In genomic region chr17:40321502-40322416, GRCh38 we compare ENCODE assay signal across 8 cellular contexts. TPM values are rescaled to one million over a fixed set of nuclear protein-coding genes. Genes with fewer than 3 reads are reported as not detected.
DNase-seq lines count a peak whose midpoint lies in the region; ATAC-seq, FAIRE-seq and TF ChIP-seq lines count a peak whose summit lies in the region.

No MANE protein-coding gene starts in this region.

- peak overlapping the region in 1 of 4 donors; percentile 59 for H3K4me3 ChIP-seq in adrenal gland
- H3K4me3 ChIP-seq in HepG2 (replicated peaks in 1 of 3; ENCODE audit: insufficient read depth in 1 of 3, low read depth in 2 of 3, low read length in 3 of 3) = peak overlapping the region in 1 of 3 experiments; percentile 32; a peak in 1 of 6 replicates
- peak overlapping the region in 3 of 4 donors; percentile 33 to 99 (median 51) for H3K4me3 ChIP-seq in tibial nerve

- no peak for DNase-seq in activated CD4-positive, alpha-beta T cell treated with anti-CD3 and anti-CD28 coated beads, Interleukin-2, amount 10 ng/mL, durations not matched to agents 7 days and 5 days
- no peak for DNase-seq in activated CD4-positive, alpha-beta T cell treated with anti-CD3 and anti-CD28 coated beads for 4 hours
- DNase-seq in adrenal gland (peak in 5 of 7 donors; percentile 49 to 72 (median 67)), HepG2 (ENCODE audit: low spot score) (no peak), tibial nerve (ENCODE audit: low spot score in 2 of 2) (peak in 1 of 2 donors; percentile 10), RKO (ENCODE audit: low spot score) (no peak)
- DNase-seq in stimulated activated CD4-positive, alpha-beta T cell treated with anti-CD3 and anti-CD28 coated beads, Interleukin-12 subunit alpha, Interleukin-12 subunit beta, amount 100 ng/mL, for 4 hours = no peak

- no peaks in the 10 kb centered on the region for H3K9me3 Mint-ChIP-seq in activated CD4-positive, alpha-beta T cell treated with anti-CD3 and anti-CD28 coated beads, Interleukin-2, amount 10 ng/mL, durations not matched to agents 7 days and 5 days

- POLR2A ChIA-PET in activated CD4-positive, alpha-beta T cell treated with anti-CD3 and anti-CD28 coated beads, Interleukin-2, amount 10 ng/mL, durations not matched to agents 7 days and 5 days (lab: Charles Lee) = interaction anchor here (0.7 kb wide), 1 partner anchor 240 kb away, joined by 3 read pairs; no protein-coding TSS in a partner anchor
- POLR2A ChIA-PET in HepG2 (lab: Yijun Ruan, JAX) = interaction anchor here (0.8 to 1.1 kb wide), 3 partner anchors 11 to 19 kb away, joined by 3 to 4 read pairs (median 4); no protein-coding TSS in a partner anchor

- ATAC-seq in HepG2 (no peak), GM18909 (IDR thresholded peaks at IDR 0.05; ENCODE audit: poor library complexity, unreplicated experiment) (no peak)

- H2AFZ ChIP-seq in HepG2 (ENCODE audit: low read length) = no peak overlapping the region

- peak overlapping the region; percentile 96 for H3K27ac Mint-ChIP-seq in activated CD4-positive, alpha-beta T cell treated with anti-CD3 and anti-CD28 coated beads, Interleukin-2, amount 10 ng/mL, durations not matched to agents 7 days and 5 days

- H3K9ac ChIP-seq in HepG2 (ENCODE audit: insufficient read depth, low read depth, low read length) = peak overlapping the region; percentile 28; the same call in 1 of the 2 replicates

- CTCF ChIA-PET in activated CD4-positive, alpha-beta T cell treated with anti-CD3 and anti-CD28 coated beads, Interleukin-2, amount 10 ng/mL, durations not matched to agents 7 days and 5 days (lab: Charles Lee) = interaction anchor here (1.0 to 7.9 kb wide), 8 partner anchors 9 to 238 kb away, joined by 3 to 47 read pairs (median 4); no protein-coding TSS in a partner anchor
- CTCF ChIA-PET in HepG2 (lab: Yijun Ruan, JAX; ENCODE audit: low intra/inter-chr PET ratio, low total read pairs) = no interaction called here

- H3K36me3 ChIP-seq in adrenal gland (replicated peaks in 1 of 2) (no peaks in the 10 kb centered on the region), HepG2 (replicated peaks in 1 of 2; ENCODE audit: control insufficient read depth in 1 of 2, insufficient read depth in 2 of 2, low read length in 2 of 2) (no peaks in the 10 kb centered on the region), tibial nerve (no peaks in the 10 kb centered on the region)

- TF ChIP-seq POLR2A in adrenal gland (IDR thresholded peaks at IDR 0.05) (no peak), HepG2 (IDR thresholded peaks at IDR 0.05; ENCODE audit: insufficient read depth in 1 of 2, low read depth in 2 of 2, low read length in 2 of 2) (no peak), tibial nerve (IDR thresholded peaks at IDR 0.05) (no peak)

- H4K20me1 ChIP-seq in HepG2 (ENCODE audit: insufficient read depth, low read length) = peaks cover 28% of the 10 kb centered on the region; the same call in 1 of the 2 replicates

- FAIRE-seq in HepG2 (lab: Jason Lieb, UNC) = no peak

- peak overlapping the region; percentile 46 for H3K4me2 ChIP-seq in HepG2 (ENCODE audit: low read depth, low read length)

- TF ChIP-seq RAD21 in HepG2 (CRISPR knock-in tag; IDR thresholded peaks at IDR 0.05) = no peak

- H3K27me3 Mint-ChIP-seq in activated CD4-positive, alpha-beta T cell treated with anti-CD3 and anti-CD28 coated beads, Interleukin-2, amount 10 ng/mL, durations not matched to agents 7 days and 5 days = no peaks in the 10 kb centered on the region

- peaks cover 68% of the 10 kb centered on the region for H3K4me1 Mint-ChIP-seq in activated CD4-positive, alpha-beta T cell treated with anti-CD3 and anti-CD28 coated beads, Interleukin-2, amount 10 ng/mL, durations not matched to agents 7 days and 5 days

- peak overlapping the region; percentile 99 for H3K4me3 Mint-ChIP-seq in activated CD4-positive, alpha-beta T cell treated with anti-CD3 and anti-CD28 coated beads, Interleukin-2, amount 10 ng/mL, durations not matched to agents 7 days and 5 days

- intact Hi-C loops in adrenal gland (cut with DNase I) (no loop called here), HepG2 (cut with micrococcal nuclease; ENCODE audit: unreplicated experiment) (no loop called here)

- 10 to 22% (median 19%) methylated on average over 9 to 11 of the region's 11 CpGs for WGBS in adrenal gland, 4 donors
- 92% methylated on average over 10 of the region's 11 CpGs for WGBS in HepG2 (ENCODE audit: low lambda C conversion rate)
- 36 to 37% methylated on average over 11 of the region's 11 CpGs for WGBS in tibial nerve, 2 donors

- BruUV-seq in HepG2 (replicated peaks; lab: Mats Ljungman, UMichigan) = no TSS peak

- H3K27ac ChIP-seq in adrenal gland (peak overlapping the region; percentile 42 to 96 (median 71)), HepG2 (ENCODE audit: extremely low read length, insufficient read depth, low read length) (no peak overlapping the region), tibial nerve (peak overlapping the region; percentile 55 to 99 (median 90))

- peaks cover 34% of the 10 kb centered on the region for H3K79me2 ChIP-seq in HepG2 (ENCODE audit: insufficient read depth, low read length)

- TF ChIP-seq EP300 in HepG2 (IDR thresholded peaks at IDR 0.05; ENCODE audit: low read depth in 2 of 2, low read length in 2 of 2) (no peak), HepG2 (CRISPR knock-in tag; IDR thresholded peaks at IDR 0.05; ENCODE audit: borderline replicate concordance) (no peak), tibial nerve (IDR thresholded peaks at IDR 0.05) (no peak)

- no peak for TF ChIP-seq CTCF in adrenal gland (IDR thresholded peaks at IDR 0.05)
- no peak for TF ChIP-seq CTCF in HepG2 (CRISPR knock-in tag; IDR thresholded peaks at IDR 0.05)
- no peak for TF ChIP-seq CTCF in tibial nerve (IDR thresholded peaks at IDR 0.05)

- no peaks in the 10 kb centered on the region for H3K27me3 ChIP-seq in adrenal gland
- H3K27me3 ChIP-seq in HepG2 (ENCODE audit: control insufficient read depth in 1 of 2, insufficient read depth in 2 of 2, low read length in 2 of 2) = no peaks in the 10 kb centered on the region; a peak in 1 of 5 replicates
- H3K27me3 ChIP-seq in tibial nerve = no peaks in the 10 kb centered on the region

- in situ Hi-C loops in HepG2 (cut with HindIII; ENCODE audit: extremely low pct_ligation_motif_present, low pct_unique_long_range_greater_than_20kb) = no loop called here

- H3K36me3 Mint-ChIP-seq in activated CD4-positive, alpha-beta T cell treated with anti-CD3 and anti-CD28 coated beads, Interleukin-2, amount 10 ng/mL, durations not matched to agents 7 days and 5 days (ENCODE audit: low read depth) = peaks cover 36% of the 10 kb centered on the region

- H3K9me3 ChIP-seq in adrenal gland (replicated peaks in 1 of 3) = no peaks in the 10 kb centered on the region
- H3K9me3 ChIP-seq in HepG2 (ENCODE audit: low read length) = no peaks in the 10 kb centered on the region
- H3K9me3 ChIP-seq in tibial nerve = no peaks in the 10 kb centered on the region

- H3K4me1 ChIP-seq in adrenal gland (replicated peaks in 1 of 2) (peaks cover 85 to 94% of the 10 kb centered on the region in 2 donors), HepG2 (ENCODE audit: insufficient read depth, low read length) (peaks cover 87% of the 10 kb centered on the region), tibial nerve (peaks cover 0 to 94% (median 90%) of the 10 kb centered on the region in 4 donors)

RNA-seq across cellular contexts. Expression of gene RARA, which starts 12.8 kb away (rescaled TPM):
- 10 to 100 TPM; 66.6 to 66.7 TPM for total RNA-seq in activated CD4-positive, alpha-beta T cell treated with anti-CD3 and anti-CD28 coated beads, Interleukin-2, amount 10 ng/mL, durations not matched to agents 7 days and 5 days
- total RNA-seq in adrenal gland (10 to 100 TPM; 24.8 to 51.8 (median 34.4) TPM), HepG2 (2016; rRNA removed; fragmentation: Illumina TruSeq; extraction: Trizol) (8.6 and 8.9 TPM in 2 replicates), tibial nerve (10 to 100 TPM; 28.9 to 58.2 (median 46.4) TPM)
- polyA plus RNA-seq in adrenal gland (10 to 100 TPM; 12.7 to 58.2 (median 26.8) TPM), HepG2 (2011; rRNA removed) (6.0 and 6.4 TPM in 2 replicates)
- total RNA-seq in HepG2 (2016; cell fraction: cytosol; rRNA removed; fragmentation: Illumina TruSeq; extraction: Trizol; ENCODE audit: low read depth) = 3.2 and 3.7 TPM in 2 replicates
- 6.7 and 9.5 TPM in 2 replicates for total RNA-seq in HepG2 (2016; cell fraction: insoluble cytoplasmic fraction; rRNA removed; fragmentation: Illumina TruSeq; extraction: Trizol)
- total RNA-seq in HepG2 (2016; cell fraction: membrane; rRNA removed; fragmentation: Illumina TruSeq; extraction: Trizol) = 8.2 and 11.1 TPM in 2 replicates
- 6.0 and 7.0 TPM in 2 replicates for total RNA-seq in HepG2 (2016; cell fraction: nucleus; rRNA removed; fragmentation: Illumina TruSeq; extraction: Trizol)
- polyA plus RNA-seq in HepG2 (2011; cell fraction: cytosol; rRNA removed) = 2.2 and 3.8 TPM in 2 replicates
- 13.2 and 13.3 TPM in 2 replicates for polyA plus RNA-seq in HepG2 (2011; cell fraction: nucleus; rRNA removed)
- 15.4 and 16.1 TPM in 2 replicates for polyA plus RNA-seq in HepG2 (2012)
- polyA plus RNA-seq in HepG2 (2016; cell fraction: cytosol; fragmentation: Illumina TruSeq; extraction: Trizol; ENCODE audit: low read depth) = 3.8 and 5.4 TPM in 2 replicates
- polyA plus RNA-seq in HepG2 (2016; cell fraction: insoluble cytoplasmic fraction; fragmentation: Illumina TruSeq; extraction: Trizol; ENCODE audit: low read depth) = 12.7 and 17.8 TPM in 2 replicates
- 9.6 and 13.8 TPM in 2 replicates for polyA plus RNA-seq in HepG2 (2016; cell fraction: membrane; fragmentation: Illumina TruSeq; extraction: Trizol; ENCODE audit: low read depth)
- polyA plus RNA-seq in HepG2 (2016; cell fraction: nucleus; fragmentation: Illumina TruSeq; extraction: Trizol; ENCODE audit: insufficient read depth, low read depth) = 19.0 and 19.4 TPM in 2 replicates
- polyA minus RNA-seq in HepG2 (2011; rRNA and poly(A)+ RNA removed; ENCODE audit: low replicate concordance) = 6.4 and 11.7 TPM in 2 replicates
- 6.7 and 8.2 TPM in 2 replicates for polyA minus RNA-seq in HepG2 (2011; cell fraction: cytosol; rRNA and poly(A)+ RNA removed)
- polyA minus RNA-seq in HepG2 (2011; cell fraction: nucleus; rRNA and poly(A)+ RNA removed) = 5.2 and 6.7 TPM in 2 replicates

RNA-seq across cellular contexts. Expression of gene CDC6, which starts 34.1 kb away (rescaled TPM):
- total RNA-seq in activated CD4-positive, alpha-beta T cell treated with anti-CD3 and anti-CD28 coated beads, Interleukin-2, amount 10 ng/mL, durations not matched to agents 7 days and 5 days = 10 to 100 TPM; 81.1 to 98.8 TPM
- total RNA-seq in adrenal gland = 10 to 100 TPM in 1 of 8 donors, 1 to 10 TPM in 6, under 1 TPM in 1; 0.69 to 12.1 (median 2.5) TPM
- 10 to 100 TPM in 1 of 3 donors, 1 to 10 TPM in 2; 1.0 to 31.3 (median 1.0) TPM for polyA plus RNA-seq in adrenal gland
- total RNA-seq in HepG2 (2016; rRNA removed; fragmentation: Illumina TruSeq; extraction: Trizol) = 114 and 154 TPM in 2 replicates
- 24.3 and 27.3 TPM in 2 replicates for total RNA-seq in HepG2 (2016; cell fraction: cytosol; rRNA removed; fragmentation: Illumina TruSeq; extraction: Trizol; ENCODE audit: low read depth)
- 117 and 162 TPM in 2 replicates for total RNA-seq in HepG2 (2016; cell fraction: insoluble cytoplasmic fraction; rRNA removed; fragmentation: Illumina TruSeq; extraction: Trizol)
- total RNA-seq in HepG2 (2016; cell fraction: membrane; rRNA removed; fragmentation: Illumina TruSeq; extraction: Trizol) = 42.3 and 51.8 TPM in 2 replicates
- 89.2 and 89.6 TPM in 2 replicates for total RNA-seq in HepG2 (2016; cell fraction: nucleus; rRNA removed; fragmentation: Illumina TruSeq; extraction: Trizol)
- polyA plus RNA-seq in HepG2 (2011; rRNA removed) = 10.7 and 17.4 TPM in 2 replicates
- polyA plus RNA-seq in HepG2 (2011; cell fraction: cytosol; rRNA removed) = 6.9 and 8.8 TPM in 2 replicates
- 9.6 and 11.4 TPM in 2 replicates for polyA plus RNA-seq in HepG2 (2011; cell fraction: nucleus; rRNA removed)
- polyA plus RNA-seq in HepG2 (2012) = 8.4 and 23.9 TPM in 2 replicates
- polyA plus RNA-seq in HepG2 (2016; cell fraction: cytosol; fragmentation: Illumina TruSeq; extraction: Trizol; ENCODE audit: low read depth) = 12.0 and 14.2 TPM in 2 replicates
- 133 and 135 TPM in 2 replicates for polyA plus RNA-seq in HepG2 (2016; cell fraction: insoluble cytoplasmic fraction; fragmentation: Illumina TruSeq; extraction: Trizol; ENCODE audit: low read depth)
- polyA plus RNA-seq in HepG2 (2016; cell fraction: membrane; fragmentation: Illumina TruSeq; extraction: Trizol; ENCODE audit: low read depth) = 15.3 and 18.9 TPM in 2 replicates
- polyA plus RNA-seq in HepG2 (2016; cell fraction: nucleus; fragmentation: Illumina TruSeq; extraction: Trizol; ENCODE audit: insufficient read depth, low read depth) = 98.6 and 99.5 TPM in 2 replicates
- polyA minus RNA-seq in HepG2 (2011; rRNA and poly(A)+ RNA removed; ENCODE audit: low replicate concordance) = 8.7 and 50.8 TPM in 2 replicates
- polyA minus RNA-seq in HepG2 (2011; cell fraction: cytosol; rRNA and poly(A)+ RNA removed) = 9.4 and 10.7 TPM in 2 replicates
- 31.5 and 47.0 TPM in 2 replicates for polyA minus RNA-seq in HepG2 (2011; cell fraction: nucleus; rRNA and poly(A)+ RNA removed)
- 1 to 10 TPM in 1 of 4 donors, under 1 TPM in 3; 0.20 to 1.8 (median 0.43) TPM for total RNA-seq in tibial nerve

RNA-seq across cellular contexts. Expression of gene GJD3, which starts 42.8 kb away (rescaled TPM):
- under 1 TPM in 1 of 2 experiments, not detected in 1; 0.22 TPM for total RNA-seq in activated CD4-positive, alpha-beta T cell treated with anti-CD3 and anti-CD28 coated beads, Interleukin-2, amount 10 ng/mL, durations not matched to agents 7 days and 5 days
- 1 to 10 TPM; 1.3 to 8.7 (median 1.9) TPM for total RNA-seq in adrenal gland
- polyA plus RNA-seq in adrenal gland = not detected
- total RNA-seq in HepG2 (2016; rRNA removed; fragmentation: Illumina TruSeq; extraction: Trizol) = not detected in 2 replicates
- total RNA-seq in HepG2 (2016; cell fraction: cytosol; rRNA removed; fragmentation: Illumina TruSeq; extraction: Trizol; ENCODE audit: low read depth) = not detected in 2 replicates
- total RNA-seq in HepG2 (2016; cell fraction: insoluble cytoplasmic fraction; rRNA removed; fragmentation: Illumina TruSeq; extraction: Trizol) = not detected in 2 replicates
- not detected in 2 replicates for total RNA-seq in HepG2 (2016; cell fraction: membrane; rRNA removed; fragmentation: Illumina TruSeq; extraction: Trizol)
- not detected in 2 replicates for total RNA-seq in HepG2 (2016; cell fraction: nucleus; rRNA removed; fragmentation: Illumina TruSeq; extraction: Trizol)
- not detected in 2 replicates for polyA plus RNA-seq in HepG2 (2011; rRNA removed)
- polyA plus RNA-seq in HepG2 (2011; cell fraction: cytosol; rRNA removed) = not detected in 2 replicates
- polyA plus RNA-seq in HepG2 (2011; cell fraction: nucleus; rRNA removed) = not detected in 2 replicates
- polyA plus RNA-seq in HepG2 (2012) = not detected in 2 replicates
- not detected in 2 replicates for polyA plus RNA-seq in HepG2 (2016; cell fraction: cytosol; fragmentation: Illumina TruSeq; extraction: Trizol; ENCODE audit: low read depth)
- not detected in 2 replicates for polyA plus RNA-seq in HepG2 (2016; cell fraction: insoluble cytoplasmic fraction; fragmentation: Illumina TruSeq; extraction: Trizol; ENCODE audit: low read depth)
- not detected in 2 replicates for polyA plus RNA-seq in HepG2 (2016; cell fraction: membrane; fragmentation: Illumina TruSeq; extraction: Trizol; ENCODE audit: low read depth)
- polyA plus RNA-seq in HepG2 (2016; cell fraction: nucleus; fragmentation: Illumina TruSeq; extraction: Trizol; ENCODE audit: insufficient read depth, low read depth) = not detected in 2 replicates
- not detected in 2 replicates for polyA minus RNA-seq in HepG2 (2011; rRNA and poly(A)+ RNA removed; ENCODE audit: low replicate concordance)
- not detected in 2 replicates for polyA minus RNA-seq in HepG2 (2011; cell fraction: cytosol; rRNA and poly(A)+ RNA removed)
- not detected in 2 replicates for polyA minus RNA-seq in HepG2 (2011; cell fraction: nucleus; rRNA and poly(A)+ RNA removed)
- total RNA-seq in tibial nerve = not detected

Comparison
In these comparisons a context has a peak if more than half of its experiments do, and no peak if none do; other contexts are left out.
1. DNase-seq: peak in adrenal gland (5 of 7); none in activated CD4-positive, alpha-beta T cell treated with anti-CD3 and anti-CD28 coated beads, Interleukin-2, amount 10 ng/mL, durations not matched to agents 7 days and 5 days (single experiment), activated CD4-positive, alpha-beta T cell treated with anti-CD3 and anti-CD28 coated beads for 4 hours (0 of 2), HepG2 (single experiment), stimulated activated CD4-positive, alpha-beta T cell treated with anti-CD3 and anti-CD28 coated beads, Interleukin-12 subunit alpha, Interleukin-12 subunit beta, amount 100 ng/mL, for 4 hours (single experiment) and RKO (single experiment).